In the genomic region with DNA sequence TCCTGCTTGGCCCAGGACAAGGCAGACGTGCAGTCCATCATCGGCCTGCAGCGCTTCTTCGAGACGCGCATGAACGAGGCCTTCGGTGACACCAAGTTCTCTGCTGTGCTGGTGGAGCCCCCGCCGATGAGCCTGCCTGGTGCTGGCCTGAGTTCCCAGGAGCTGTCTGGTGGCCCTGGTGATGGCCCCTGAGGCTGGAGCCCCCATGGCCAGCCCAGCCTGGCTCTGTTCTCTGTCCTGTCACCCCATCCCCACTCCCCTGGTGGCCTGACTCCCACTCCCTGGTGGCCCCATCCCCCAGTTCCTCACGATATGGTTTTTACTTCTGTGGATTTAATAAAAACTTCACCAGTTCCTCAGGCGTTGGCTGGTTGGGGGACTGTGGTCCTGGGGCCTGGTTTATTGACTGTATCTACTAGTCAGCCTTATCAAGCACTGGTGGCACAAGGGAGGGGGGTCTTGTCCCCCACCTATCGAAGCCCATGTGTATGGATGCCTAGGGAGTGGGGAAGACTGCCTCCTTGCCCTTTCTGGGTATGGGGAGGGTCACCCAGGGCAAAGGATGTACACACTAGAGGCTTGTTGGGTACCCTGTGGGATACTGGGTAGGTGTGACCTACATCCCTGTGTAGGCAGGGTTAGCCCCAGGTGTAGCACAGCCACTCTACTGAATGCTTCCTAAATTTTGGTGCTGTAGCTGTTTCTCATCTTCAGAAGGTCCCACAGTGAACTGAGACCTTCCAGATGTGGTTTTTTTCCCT, we compare ENCODE assay signal across 19 cellular contexts. TPM values are rescaled to one million over a fixed set of nuclear protein-coding genes. Genes with fewer than 3 reads are reported as not detected.
A peak's percentile ranks its signal among the peaks of the same experiment; 100 is the strongest.
DNase-seq lines count a peak whose midpoint lies in the region; ATAC-seq, FAIRE-seq and TF ChIP-seq lines count a peak whose summit lies in the region.
"Had no signal": no experiment of that assay in that cellular context is flagged by ENCODE, and none has a peak within 500 bp of the region (broad histone marks: within the 10 kb centered on the region; RNA-seq: fewer than 3 reads in every experiment).

No MANE protein-coding gene starts in this region.

- no TSS peak for BruUV-seq in K562 (replicated peaks; lab: Mats Ljungman, UMichigan)

- H3K36me3 Mint-ChIP-seq in activated naive CD4-positive, alpha-beta T cell treated with anti-CD3 and anti-CD28 coated beads, Interleukin-2, amount 50 U/mL, for 24 hours: peaks cover 29% of the 10 kb centered on the region
- peaks cover 52% of the 10 kb centered on the region for H3K36me3 Mint-ChIP-seq in T-cell

- H4K20me1 ChIP-seq in K562 (replicated peaks; ENCODE audit: control insufficient read depth, insufficient read depth, low read length) (peaks cover 34% of the 10 kb centered on the region), osteoblast (ENCODE audit: insufficient read depth, low read length) (peaks cover 50% of the 10 kb centered on the region)

- 93% methylated on average over 13 of the region's 13 CpGs for WGBS in K562 (ENCODE audit: insufficient coverage, low coverage, missing lambda C conversion rate)

- in situ Hi-C loops in K562 (cut with MboI): no loop called here

- peak overlapping the region in 1 of 2 experiments; percentile 20; a peak in 1 of 4 replicates for H3K9ac ChIP-seq in K562 (ENCODE audit: insufficient read depth in 1 of 2, low read depth in 2 of 2, low read length in 2 of 2)

- no peak overlapping the region for H3K4me3 Mint-ChIP-seq in activated naive CD4-positive, alpha-beta T cell treated with anti-CD3 and anti-CD28 coated beads, Interleukin-2, amount 50 U/mL, for 24 hours
- H3K4me3 Mint-ChIP-seq in T-cell: no peak overlapping the region
- H3K4me3 Mint-ChIP-seq: activated CD4-positive, alpha-beta T cell treated with anti-CD3 and anti-CD28 coated beads, Interleukin-2, amount 10 ng/mL, durations not matched to agents 7 days and 5 days; activated naive CD8-positive, alpha-beta T cell had no signal

- no peak for TF ChIP-seq RAD21 in K562 (CRISPR knock-in tag; conservative IDR thresholded peaks at IDR 0.05 in 1 of 2, IDR thresholded peaks at IDR 0.05 in 1 of 2)

- no peak for DNase-seq in activated naive CD4-positive, alpha-beta T cell (lab: John Stamatoyannopoulos, UW)
- DNase-seq in K562 (ENCODE audit: extremely low read depth in 1 of 4, low spot score in 3 of 4) (no peak), osteoblast (ENCODE audit: insufficient read length, low spot score, missing footprints) (peak; percentile 74), T-cell (no peak), KG1 (lab: John Stamatoyannopoulos, UW) (no peak)
- DNase-seq: activated CD4-positive, alpha-beta T cell treated with anti-CD3 and anti-CD28 coated beads, Interleukin-2, amount 10 ng/mL, durations not matched to agents 7 days and 5 days; cortex of kidney; GDM1; H7; Kasumi-1; left ventricle myocardium superior; NCI-H526; SHP77; testis had no signal

- CTCF ChIA-PET in K562 (lab: Yijun Ruan, JAX; ENCODE audit: low intra/inter-chr PET ratio) (no interaction called here), T-cell (lab: Charles Lee) (no interaction called here)

- H3K4me2 ChIP-seq in K562 (ENCODE audit: insufficient read depth, low read length): no peak overlapping the region
- no peak overlapping the region for H3K4me2 ChIP-seq in osteoblast (ENCODE audit: insufficient read depth, low read length)

- H3K27ac ChIP-seq in K562 (ENCODE audit: extremely low read depth, low read depth, low read length) (no peak overlapping the region), osteoblast (ENCODE audit: low read depth, low read length) (no peak overlapping the region)
- H3K27ac ChIP-seq: C4-2B, right atrium auricular region, testis had no signal

- H3K36me3 ChIP-seq in K562 (ENCODE audit: control insufficient read depth, insufficient read depth, low read length) (peaks cover 86% of the 10 kb centered on the region), osteoblast (ENCODE audit: insufficient read depth, low read length) (peaks cover 70% of the 10 kb centered on the region)

- H3K4me1 ChIP-seq in K562 (replicated peaks in 1 of 2; ENCODE audit: control insufficient read depth in 2 of 2, insufficient read depth in 2 of 2, low read length in 2 of 2) (peaks cover 25 to 49% of the 10 kb centered on the region in 2 experiments), osteoblast (ENCODE audit: insufficient read depth, low read length) (peaks cover 30% of the 10 kb centered on the region)

- POLR2A ChIA-PET in K562 (lab: Yijun Ruan, JAX): no interaction called here
- POLR2A ChIA-PET in T-cell (lab: Charles Lee): interaction anchor here in 1 of 2 donors (0.6 kb wide), 1 partner anchor 21 kb away, joined by 3 read pairs; no protein-coding TSS in a partner anchor

- H3K9me3 Mint-ChIP-seq in activated naive CD4-positive, alpha-beta T cell treated with anti-CD3 and anti-CD28 coated beads, Interleukin-2, amount 50 U/mL, for 24 hours: no peaks in the 10 kb centered on the region
- no peaks in the 10 kb centered on the region for H3K9me3 Mint-ChIP-seq in T-cell
- H3K9me3 Mint-ChIP-seq: activated CD4-positive, alpha-beta T cell treated with anti-CD3 and anti-CD28 coated beads, Interleukin-2, amount 10 ng/mL, durations not matched to agents 7 days and 5 days had no signal

- TF ChIP-seq CTCF in K562 (IDR thresholded peaks at IDR 0.05 in 2 of 3, conservative IDR thresholded peaks at IDR 0.05 in 1 of 3; ENCODE audit: insufficient read depth in 2 of 3, low read depth in 1 of 3, low read length in 3 of 3): no peak
- no peak for TF ChIP-seq CTCF in osteoblast (IDR thresholded peaks at IDR 0.05; ENCODE audit: extremely low read depth, low read depth, low read length)

- H3K27me3 Mint-ChIP-seq in activated naive CD4-positive, alpha-beta T cell treated with anti-CD3 and anti-CD28 coated beads, Interleukin-2, amount 50 U/mL, for 24 hours: no peaks in the 10 kb centered on the region
- no peaks in the 10 kb centered on the region for H3K27me3 Mint-ChIP-seq in T-cell
- H3K27me3 Mint-ChIP-seq: activated CD4-positive, alpha-beta T cell treated with anti-CD3 and anti-CD28 coated beads, Interleukin-2, amount 10 ng/mL, durations not matched to agents 7 days and 5 days; activated naive CD8-positive, alpha-beta T cell had no signal

- peaks cover 8% of the 10 kb centered on the region for H3K9me1 ChIP-seq in K562 (ENCODE audit: control insufficient read depth, insufficient read depth, low read length)

- no peak for FAIRE-seq in K562 (lab: Jason Lieb, UNC)

- no peak overlapping the region for H2AFZ ChIP-seq in K562 (ENCODE audit: low read depth, low read length)
- no peak overlapping the region for H2AFZ ChIP-seq in osteoblast (ENCODE audit: low read length)

- no peaks in the 10 kb centered on the region for H3K9me3 ChIP-seq in K562 (replicated peaks; ENCODE audit: control insufficient read depth, insufficient read depth, low read depth, low read length)
- no peaks in the 10 kb centered on the region for H3K9me3 ChIP-seq in osteoblast (ENCODE audit: low read depth, low read length)
- H3K9me3 ChIP-seq: mucosa of descending colon, right atrium auricular region, testis had no signal

- no peak for TF ChIP-seq EP300 in K562 (IDR thresholded peaks at IDR 0.05; ENCODE audit: low read length)

- intact Hi-C loops in K562 (cut with micrococcal nuclease): no loop called here

- H3K27me3 ChIP-seq in K562 (ENCODE audit: control insufficient read depth in 2 of 2, insufficient read depth in 2 of 2, low read length in 2 of 2) (no peaks in the 10 kb centered on the region), osteoblast (ENCODE audit: insufficient read depth, low read length) (no peaks in the 10 kb centered on the region)
- H3K27me3 ChIP-seq: right atrium auricular region, testis had no signal

- H3K4me1 Mint-ChIP-seq in activated naive CD4-positive, alpha-beta T cell treated with anti-CD3 and anti-CD28 coated beads, Interleukin-2, amount 50 U/mL, for 24 hours: peaks cover 40% of the 10 kb centered on the region
- peaks cover 49 to 60% (median 59%) of the 10 kb centered on the region in 3 donors for H3K4me1 Mint-ChIP-seq in T-cell

- TF ChIP-seq POLR2A in K562 (conservative IDR thresholded peaks at IDR 0.05): peak; percentile 44

- peak overlapping the region; percentile 35 for H3K27ac Mint-ChIP-seq in activated naive CD4-positive, alpha-beta T cell treated with anti-CD3 and anti-CD28 coated beads, Interleukin-2, amount 50 U/mL, for 24 hours
- no peak overlapping the region for H3K27ac Mint-ChIP-seq in T-cell
- H3K27ac Mint-ChIP-seq: activated CD4-positive, alpha-beta T cell treated with anti-CD3 and anti-CD28 coated beads, Interleukin-2, amount 10 ng/mL, durations not matched to agents 7 days and 5 days; activated naive CD8-positive, alpha-beta T cell had no signal

- ATAC-seq in K562 (no peak), T-cell (replicated peaks in 1 of 4) (no peak)
- ATAC-seq: left ventricle myocardium superior, mucosa of descending colon had no signal

- H3K4me3 ChIP-seq in K562 (no peak overlapping the region), osteoblast (ENCODE audit: insufficient read depth, low read length) (no peak overlapping the region)
- H3K4me3 ChIP-seq: mucosa of descending colon, right atrium auricular region, testis had no signal

- H3K79me2 ChIP-seq in K562 (ENCODE audit: control insufficient read depth, insufficient read depth, low read length): peaks cover 53% of the 10 kb centered on the region
- peaks cover 86% of the 10 kb centered on the region for H3K79me2 ChIP-seq in osteoblast (ENCODE audit: insufficient read depth, low read length)

RNA-seq across cellular contexts. Expression of a gene that starts 4.4 kb away (rescaled TPM):
- 34.9 and 55.0 TPM in 2 replicates for total RNA-seq in K562 (2011; cell fraction: chromatin; rRNA removed; ENCODE audit: low replicate concordance)
- 42.5 and 47.5 TPM in 2 replicates for total RNA-seq in K562 (2011; cell fraction: nucleolus; rRNA removed)
- total RNA-seq in K562 (2011; cell fraction: nucleoplasm; rRNA removed): 36.2 and 43.3 TPM in 2 replicates
- total RNA-seq in K562 (2014; rRNA removed): 127 and 142 TPM in 2 replicates
- total RNA-seq in K562 (2014; rRNA removed; fragmentation: Illumina TruSeq; extraction: Trizol): 49.3 and 58.4 TPM in 2 replicates
- 86.9 and 87.2 TPM in 2 replicates for total RNA-seq in K562 (2015; rRNA removed; fragmentation: Illumina TruSeq; extraction: Trizol)
- 88.4 and 89.8 TPM in 2 replicates for total RNA-seq in K562 (2021)
- polyA plus RNA-seq in K562 (2011; rRNA removed): 81.7 and 86.7 TPM in 2 replicates
- 111 and 116 TPM in 2 replicates for polyA plus RNA-seq in K562 (2011; cell fraction: cytosol; rRNA removed)
- polyA plus RNA-seq in K562 (2011; cell fraction: nucleus; rRNA removed): 72.3 and 77.4 TPM in 2 replicates
- polyA plus RNA-seq in K562 (2012): 122 and 150 TPM in 2 replicates
- 110 and 112 TPM in 2 replicates for polyA plus RNA-seq in K562 (2014; fragmentation: Illumina TruSeq; extraction: Trizol)
- polyA plus RNA-seq in K562 (2014; fragmentation: Nextera tagmentation; extraction: Ambion mirVana): 10 to 100 TPM; 57.6 to 71.1 TPM
- polyA plus RNA-seq in K562 (2014; rRNA removed): 154 and 159 TPM in 2 replicates
- 162 and 173 TPM in 2 replicates for polyA minus RNA-seq in K562 (2011; rRNA and poly(A)+ RNA removed)
- polyA minus RNA-seq in K562 (2011; cell fraction: cytosol; rRNA and poly(A)+ RNA removed): 59.5 and 70.2 TPM in 2 replicates
- 15.3 and 24.0 TPM in 2 replicates for polyA minus RNA-seq in K562 (2011; cell fraction: nucleus; rRNA and poly(A)+ RNA removed)
- 98.1 and 106 TPM in 2 replicates for total RNA-seq in osteoblast
- total RNA-seq in T-cell: 10 to 100 TPM; 61.5 to 82.9 (median 79.3) TPM

RNA-seq across cellular contexts. Expression of a gene that starts 6.7 kb away (rescaled TPM):
- 526 and 1,695 TPM in 2 replicates for total RNA-seq in K562 (2011; cell fraction: chromatin; rRNA removed; ENCODE audit: low replicate concordance)
- total RNA-seq in K562 (2011; cell fraction: nucleolus; rRNA removed): 1,048 and 1,300 TPM in 2 replicates
- total RNA-seq in K562 (2011; cell fraction: nucleoplasm; rRNA removed): 609 and 709 TPM in 2 replicates
- total RNA-seq in K562 (2014; rRNA removed): 779 and 1,386 TPM in 2 replicates
- 358 and 467 TPM in 2 replicates for total RNA-seq in K562 (2014; rRNA removed; fragmentation: Illumina TruSeq; extraction: Trizol)
- total RNA-seq in K562 (2015; rRNA removed; fragmentation: Illumina TruSeq; extraction: Trizol): 523 and 570 TPM in 2 replicates
- 752 and 797 TPM in 2 replicates for total RNA-seq in K562 (2021)
- polyA plus RNA-seq in K562 (2011; rRNA removed): 434 and 1,024 TPM in 2 replicates
- 553 and 1,059 TPM in 2 replicates for polyA plus RNA-seq in K562 (2011; cell fraction: cytosol; rRNA removed)
- polyA plus RNA-seq in K562 (2011; cell fraction: nucleus; rRNA removed): 1,513 and 2,015 TPM in 2 replicates
- 1,261 and 1,407 TPM in 2 replicates for polyA plus RNA-seq in K562 (2012)
- polyA plus RNA-seq in K562 (2014; fragmentation: Illumina TruSeq; extraction: Trizol): 640 and 764 TPM in 2 replicates
- polyA plus RNA-seq in K562 (2014; fragmentation: Nextera tagmentation; extraction: Ambion mirVana): 10 to 100 TPM; 12.1 to 29.3 TPM
- polyA plus RNA-seq in K562 (2014; rRNA removed): 490 and 541 TPM in 2 replicates
- 826 and 1,247 TPM in 2 replicates for polyA minus RNA-seq in K562 (2011; rRNA and poly(A)+ RNA removed)
- 1,076 and 1,289 TPM in 2 replicates for polyA minus RNA-seq in K562 (2011; cell fraction: cytosol; rRNA and poly(A)+ RNA removed)
- polyA minus RNA-seq in K562 (2011; cell fraction: nucleus; rRNA and poly(A)+ RNA removed): 406 and 505 TPM in 2 replicates
- 224 and 248 TPM in 2 replicates for total RNA-seq in osteoblast
- total RNA-seq in T-cell: 100 to 1,000 TPM; 374 to 574 (median 403) TPM

RNA-seq across cellular contexts. Expression of a gene that starts 7.9 kb away (rescaled TPM):
- total RNA-seq in K562 (2011; cell fraction: chromatin; rRNA removed; ENCODE audit: low replicate concordance): 47.2 and 87.3 TPM in 2 replicates
- 77.7 and 87.6 TPM in 2 replicates for total RNA-seq in K562 (2011; cell fraction: nucleolus; rRNA removed)
- total RNA-seq in K562 (2011; cell fraction: nucleoplasm; rRNA removed): 51.2 and 56.4 TPM in 2 replicates
- total RNA-seq in K562 (2014; rRNA removed) (101 and 139 TPM in 2 replicates), K562 (2014; rRNA removed; fragmentation: Illumina TruSeq; extraction: Trizol) (79.2 and 81.1 TPM in 2 replicates), K562 (2015; rRNA removed; fragmentation: Illumina TruSeq; extraction: Trizol) (85.7 and 86.5 TPM in 2 replicates), K562 (2021) (127 and 131 TPM in 2 replicates), osteoblast (54.6 and 56.6 TPM in 2 replicates), T-cell (10 to 100 TPM; 35.6 to 53.5 (median 48.6) TPM)
- polyA plus RNA-seq in K562 (2011; rRNA removed) (92.0 and 117 TPM in 2 replicates), K562 (2014; fragmentation: Illumina TruSeq; extraction: Trizol) (137 and 163 TPM in 2 replicates), K562 (2014; fragmentation: Nextera tagmentation; extraction: Ambion mirVana) (1 to 10 TPM in 1 of 2 experiments, under 1 TPM in 1; 0.92 to 1.5 TPM), K562 (2014; rRNA removed) (84.8 and 96.4 TPM in 2 replicates)
- polyA plus RNA-seq in K562 (2011; cell fraction: cytosol; rRNA removed): 81.3 and 96.5 TPM in 2 replicates
- 119 and 126 TPM in 2 replicates for polyA plus RNA-seq in K562 (2011; cell fraction: nucleus; rRNA removed)
- polyA plus RNA-seq in K562 (2012): 112 and 160 TPM in 2 replicates
- polyA minus RNA-seq in K562 (2011; rRNA and poly(A)+ RNA removed): 69.1 and 92.2 TPM in 2 replicates
- 57.2 and 68.0 TPM in 2 replicates for polyA minus RNA-seq in K562 (2011; cell fraction: cytosol; rRNA and poly(A)+ RNA removed)
- polyA minus RNA-seq in K562 (2011; cell fraction: nucleus; rRNA and poly(A)+ RNA removed): 15.5 and 29.4 TPM in 2 replicates

RNA-seq across cellular contexts. Expression of a gene that starts 22.6 kb away (rescaled TPM):
- 118 and 203 TPM in 2 replicates for total RNA-seq in K562 (2011; cell fraction: chromatin; rRNA removed; ENCODE audit: low replicate concordance)
- 122 and 125 TPM in 2 replicates for total RNA-seq in K562 (2011; cell fraction: nucleolus; rRNA removed)
- total RNA-seq in K562 (2011; cell fraction: nucleoplasm; rRNA removed): 136 and 199 TPM in 2 replicates
- total RNA-seq in K562 (2014; rRNA removed) (11.5 and 13.3 TPM in 2 replicates), K562 (2014; rRNA removed; fragmentation: Illumina TruSeq; extraction: Trizol) (5.7 and 6.5 TPM in 2 replicates), K562 (2015; rRNA removed; fragmentation: Illumina TruSeq; extraction: Trizol) (7.2 and 8.3 TPM in 2 replicates), K562 (2021) (18.8 and 19.8 TPM in 2 replicates), osteoblast (22.7 and 23.9 TPM in 2 replicates), T-cell (10 to 100 TPM; 37.0 to 59.3 (median 47.2) TPM)
- polyA plus RNA-seq in K562 (2011; rRNA removed) (17.0 and 25.4 TPM in 2 replicates), K562 (2014; fragmentation: Illumina TruSeq; extraction: Trizol) (13.4 and 15.1 TPM in 2 replicates), K562 (2014; fragmentation: Nextera tagmentation; extraction: Ambion mirVana) (1 to 10 TPM in 1 of 2 experiments, under 1 TPM in 1; 0.31 to 1.6 TPM), K562 (2014; rRNA removed) (28.2 and 29.3 TPM in 2 replicates)
- polyA plus RNA-seq in K562 (2011; cell fraction: cytosol; rRNA removed): 15.8 and 20.8 TPM in 2 replicates
- polyA plus RNA-seq in K562 (2011; cell fraction: nucleus; rRNA removed): 140 and 224 TPM in 2 replicates
- 14.1 and 31.8 TPM in 2 replicates for polyA plus RNA-seq in K562 (2012)
- 7.8 and 8.5 TPM in 2 replicates for polyA minus RNA-seq in K562 (2011; rRNA and poly(A)+ RNA removed)
- 5.7 and 10.1 TPM in 2 replicates for polyA minus RNA-seq in K562 (2011; cell fraction: cytosol; rRNA and poly(A)+ RNA removed)
- 27.2 and 29.3 TPM in 2 replicates for polyA minus RNA-seq in K562 (2011; cell fraction: nucleus; rRNA and poly(A)+ RNA removed)

RNA-seq across cellular contexts. Expression of a gene that starts 30.9 kb away (rescaled TPM):
- 5.0 and 18.1 TPM in 2 replicates for total RNA-seq in K562 (2011; cell fraction: chromatin; rRNA removed; ENCODE audit: low replicate concordance)
- 20.8 and 21.2 TPM in 2 replicates for total RNA-seq in K562 (2011; cell fraction: nucleolus; rRNA removed)
- 9.8 and 10.9 TPM in 2 replicates for total RNA-seq in K562 (2011; cell fraction: nucleoplasm; rRNA removed)
- total RNA-seq in K562 (2014; rRNA removed) (7.2 and 7.8 TPM in 2 replicates), K562 (2014; rRNA removed; fragmentation: Illumina TruSeq; extraction: Trizol) (0.32 and 0.58 TPM in 2 replicates), K562 (2015; rRNA removed; fragmentation: Illumina TruSeq; extraction: Trizol) (2.2 and 2.7 TPM in 2 replicates), K562 (2021) (14.0 and 16.1 TPM in 2 replicates), osteoblast (6.9 and 8.5 TPM in 2 replicates), T-cell (10 to 100 TPM in 4 of 5 donors, 1 to 10 TPM in 1; 8.3 to 27.8 (median 24.5) TPM)
- polyA plus RNA-seq in K562 (2011; rRNA removed) (1.4 and 4.0 TPM in 2 replicates), K562 (2014; fragmentation: Illumina TruSeq; extraction: Trizol) (1.8 and 4.7 TPM in 2 replicates), K562 (2014; fragmentation: Nextera tagmentation; extraction: Ambion mirVana) (under 1 TPM; 0.08 to 0.13 TPM), K562 (2014; rRNA removed) (5.8 and 6.8 TPM in 2 replicates)
- polyA plus RNA-seq in K562 (2011; cell fraction: cytosol; rRNA removed): 3.6 and 10.4 TPM in 2 replicates
- polyA plus RNA-seq in K562 (2011; cell fraction: nucleus; rRNA removed): 7.2 and 14.2 TPM in 2 replicates
- polyA plus RNA-seq in K562 (2012): 11.7 TPM in 2 replicates
- 1.9 and 2.0 TPM in 2 replicates for polyA minus RNA-seq in K562 (2011; rRNA and poly(A)+ RNA removed)
- 5.1 and 6.6 TPM in 2 replicates for polyA minus RNA-seq in K562 (2011; cell fraction: cytosol; rRNA and poly(A)+ RNA removed)
- 10.7 and 11.2 TPM in 2 replicates for polyA minus RNA-seq in K562 (2011; cell fraction: nucleus; rRNA and poly(A)+ RNA removed)
